In genomic region chr5:64771736-64772135, GRCh38 we compare ENCODE assay signal across 18 cellular contexts. TPM values are rescaled to one million over a fixed set of nuclear protein-coding genes. Genes with fewer than 3 reads are reported as not detected.
A peak's percentile ranks its signal among the peaks of the same experiment; 100 is the strongest.
DNase-seq lines count a peak whose midpoint lies in the region; ATAC-seq and TF ChIP-seq lines count a peak whose summit lies in the region.
"Had no signal": no experiment of that assay in that cellular context is flagged by ENCODE, and none has a peak within 500 bp of the region (broad histone marks: within the 10 kb centered on the region; RNA-seq: fewer than 3 reads in every experiment).

No MANE protein-coding gene starts in this region.

- no peaks in the 10 kb centered on the region for H3K9me3 ChIP-seq in DND-41 (ENCODE audit: insufficient read depth, low read length, severe bottlenecking)
- H3K9me3 ChIP-seq: BE2C had no signal

- peaks cover 20% of the 10 kb centered on the region for H3K36me3 ChIP-seq in DND-41 (ENCODE audit: insufficient read depth, low read length)

- H4K20me1 ChIP-seq in DND-41 (ENCODE audit: insufficient read depth, low read length), result peaks cover 4% of the 10 kb centered on the region; the same call in 1 of the 2 replicates

- H2AFZ ChIP-seq in DND-41 (ENCODE audit: low read depth, low read length), result no peak overlapping the region

- peak overlapping the region in 3 of 5 experiments; percentile 20 to 52 (median 41) for H3K4me3 Mint-ChIP-seq in brain
- H3K4me3 Mint-ChIP-seq in activated naive CD4-positive, alpha-beta T cell treated with anti-CD3 and anti-CD28 coated beads, Interleukin-2, amount 10 ng/mL, durations not matched to agents 7 days and 5 days, result no peak overlapping the region
- H3K4me3 Mint-ChIP-seq in T-helper 2 cell treated with Interferon-gamma antibody and Interleukin-4, amounts not matched to agents 5 μg/mL and 100 μg/mL, for 36 hours, result no peak overlapping the region

- H3K4me3 ChIP-seq in DND-41 (ENCODE audit: low read depth in 1 of 2, low read length in 2 of 2), result no peak overlapping the region

- H3K27me3 Mint-ChIP-seq in brain, result peaks cover 11% of the 10 kb centered on the region
- H3K27me3 Mint-ChIP-seq in activated naive CD4-positive, alpha-beta T cell treated with anti-CD3 and anti-CD28 coated beads, Interleukin-2, amount 10 ng/mL, durations not matched to agents 7 days and 5 days, result no peaks in the 10 kb centered on the region
- no peaks in the 10 kb centered on the region for H3K27me3 Mint-ChIP-seq in T-helper 2 cell treated with Interferon-gamma antibody and Interleukin-4, amounts not matched to agents 5 μg/mL and 100 μg/mL, for 36 hours (ENCODE audit: low read depth)
- H3K27me3 Mint-ChIP-seq: CD4-positive, CD25-positive, alpha-beta regulatory T cell had no signal

- CTCF ChIA-PET in activated naive CD4-positive, alpha-beta T cell treated with anti-CD3 and anti-CD28 coated beads, Interleukin-2, amount 10 ng/mL, durations not matched to agents 7 days and 5 days (lab: Charles Lee), result no interaction called here

- DNase-seq in DND-41 (no peak), epithelial cell of prostate (ENCODE audit: low read depth, low spot score) (no peak), AG08396 (ENCODE audit: low spot score) (no peak), NCI-H2081 (lab: John Stamatoyannopoulos, UW) (no peak)
- no peak for DNase-seq in activated naive CD4-positive, alpha-beta T cell treated with anti-CD3 and anti-CD28 coated beads, Interleukin-2, amount 10 ng/mL, durations not matched to agents 7 days and 5 days
- DNase-seq in T-helper 2 cell treated with Interferon-gamma antibody and Interleukin-4, amounts not matched to agents 5 μg/mL and 100 μg/mL, for 36 hours (ENCODE audit: low spot score), result no peak
- DNase-seq: 8988T; BE2C; C1 segment of cervical spinal cord; CD4-positive, CD25-positive, alpha-beta regulatory T cell; DMS153; DMS79; GF-D8; GOT3; H7; IMR-90 had no signal

- H3K4me1 ChIP-seq in DND-41 (ENCODE audit: insufficient read depth, low read length), result peaks cover 34% of the 10 kb centered on the region

- no peaks in the 10 kb centered on the region for H3K27me3 ChIP-seq in DND-41 (ENCODE audit: insufficient read depth, low read length, poor library complexity)
- H3K27me3 ChIP-seq: BE2C had no signal

- peak overlapping the region; percentile 23; the same call in 1 of the 2 replicates for H3K4me2 ChIP-seq in DND-41 (ENCODE audit: insufficient read depth, low read length)

- peaks cover 14% of the 10 kb centered on the region for H3K36me3 Mint-ChIP-seq in brain
- peaks cover 21% of the 10 kb centered on the region for H3K36me3 Mint-ChIP-seq in activated naive CD4-positive, alpha-beta T cell treated with anti-CD3 and anti-CD28 coated beads, Interleukin-2, amount 10 ng/mL, durations not matched to agents 7 days and 5 days
- H3K36me3 Mint-ChIP-seq in T-helper 2 cell treated with Interferon-gamma antibody and Interleukin-4, amounts not matched to agents 5 μg/mL and 100 μg/mL, for 36 hours (ENCODE audit: low read depth), result peaks cover 9% of the 10 kb centered on the region

- H3K79me2 ChIP-seq in DND-41 (ENCODE audit: insufficient read depth, low read length), result peaks cover 60% of the 10 kb centered on the region

- H3K27ac Mint-ChIP-seq in brain, result peak overlapping the region in 1 of 5 experiments; percentile 36
- no peak overlapping the region for H3K27ac Mint-ChIP-seq in activated naive CD4-positive, alpha-beta T cell treated with anti-CD3 and anti-CD28 coated beads, Interleukin-2, amount 10 ng/mL, durations not matched to agents 7 days and 5 days
- H3K27ac Mint-ChIP-seq in T-helper 2 cell treated with Interferon-gamma antibody and Interleukin-4, amounts not matched to agents 5 μg/mL and 100 μg/mL, for 36 hours, result no peak overlapping the region

- H3K27ac ChIP-seq in DND-41 (ENCODE audit: low read length) (no peak overlapping the region), epithelial cell of prostate (peak overlapping the region; percentile 97)

- no peaks in the 10 kb centered on the region for H3K9me3 Mint-ChIP-seq in brain
- H3K9me3 Mint-ChIP-seq in activated naive CD4-positive, alpha-beta T cell treated with anti-CD3 and anti-CD28 coated beads, Interleukin-2, amount 10 ng/mL, durations not matched to agents 7 days and 5 days, result no peaks in the 10 kb centered on the region
- H3K9me3 Mint-ChIP-seq in T-helper 2 cell treated with Interferon-gamma antibody and Interleukin-4, amounts not matched to agents 5 μg/mL and 100 μg/mL, for 36 hours, result no peaks in the 10 kb centered on the region

- TF ChIP-seq CTCF in DND-41 (IDR thresholded peaks at IDR 0.05; ENCODE audit: borderline replicate concordance, extremely low read depth, low read length, poor library complexity, severe bottlenecking) (no peak), brain (conservative IDR thresholded peaks at IDR 0.05) (no peak)

- no peak for ATAC-seq in DND-41 (ENCODE audit: insufficient read depth, low read depth)
- ATAC-seq: HCT116 had no signal

- H3K9ac ChIP-seq in DND-41 (ENCODE audit: low read depth, low read length), result no peak overlapping the region

- peaks cover 48% of the 10 kb centered on the region for H3K4me1 Mint-ChIP-seq in brain
- peaks cover 42% of the 10 kb centered on the region for H3K4me1 Mint-ChIP-seq in activated naive CD4-positive, alpha-beta T cell treated with anti-CD3 and anti-CD28 coated beads, Interleukin-2, amount 10 ng/mL, durations not matched to agents 7 days and 5 days
- peaks cover 30% of the 10 kb centered on the region for H3K4me1 Mint-ChIP-seq in T-helper 2 cell treated with Interferon-gamma antibody and Interleukin-4, amounts not matched to agents 5 μg/mL and 100 μg/mL, for 36 hours (ENCODE audit: low read depth)

RNA-seq across cellular contexts. Expression of gene CWC27, which starts 3.0 kb away (rescaled TPM):
- polyA plus RNA-seq in brain (ENCODE audit: insufficient read depth, low read depth, low replicate concordance), result 16.3 TPM

RNA-seq across cellular contexts. Expression of gene SREK1IP1, which starts 3.2 kb away (rescaled TPM):
- 5.4 TPM for polyA plus RNA-seq in brain (ENCODE audit: insufficient read depth, low read depth, low replicate concordance)

Comparison
In these comparisons a context has a peak if more than half of its experiments do, and no peak if none do; other contexts are left out.
1. H3K4me3 Mint-ChIP-seq: peak in brain (3 of 5); none in activated naive CD4-positive, alpha-beta T cell treated with anti-CD3 and anti-CD28 coated beads, Interleukin-2, amount 10 ng/mL, durations not matched to agents 7 days and 5 days (single experiment) and T-helper 2 cell treated with Interferon-gamma antibody and Interleukin-4, amounts not matched to agents 5 μg/mL and 100 μg/mL, for 36 hours (single experiment).